Comparison of ENCODE assay signal across 16 cellular contexts in genomic region chr15:41922353-41922752, GRCh38.
"Had no signal": no experiment of that assay in that cellular context is flagged by ENCODE, and none has a peak within 500 bp of the region (broad histone marks: within the 10 kb centered on the region; RNA-seq: fewer than 3 reads in every experiment).

No MANE protein-coding gene starts in this region.

- H3K4me3 Mint-ChIP-seq: activated CD4-positive, alpha-beta T cell treated with anti-CD3 and anti-CD28 coated beads, Interleukin-2, amount 10 ng/mL, durations not matched to agents 7 days and 5 days; activated naive CD4-positive, alpha-beta T cell treated with anti-CD3 and anti-CD28 coated beads, Interleukin-2, amount 10 ng/mL, durations not matched to agents 7 days and 5 days; nephron progenitor cell; T-helper 1 cell treated with Interleukin-12 subunit alpha and Interleukin-12 subunit beta and Interleukin-4 antibody, amounts not matched to agents 30 μg/mL and 1 μg/mL, for 36 hours had no signal

- H3K9me3 Mint-ChIP-seq: activated CD4-positive, alpha-beta T cell treated with anti-CD3 and anti-CD28 coated beads, Interleukin-2, amount 10 ng/mL, durations not matched to agents 7 days and 5 days; activated naive CD4-positive, alpha-beta T cell treated with anti-CD3 and anti-CD28 coated beads, Interleukin-2, amount 10 ng/mL, durations not matched to agents 7 days and 5 days; activated T-helper 2 cell treated with anti-CD3 and anti-CD28 coated beads, Interferon-gamma antibody, Interleukin-2, Interleukin-4, amounts not matched to agents 10 μg/mL and 5 μg/mL and 100 μg/mL, durations not matched to agents 14 hours and 24 hours and 36 hours; nephron progenitor cell; T-helper 1 cell treated with Interleukin-12 subunit alpha and Interleukin-12 subunit beta and Interleukin-4 antibody, amounts not matched to agents 30 μg/mL and 1 μg/mL, for 36 hours; type B pancreatic cell had no signal

- H3K27me3 Mint-ChIP-seq: activated CD4-positive, alpha-beta T cell treated with anti-CD3 and anti-CD28 coated beads, Interleukin-2, amount 10 ng/mL, durations not matched to agents 7 days and 5 days; activated naive CD4-positive, alpha-beta T cell treated with anti-CD3 and anti-CD28 coated beads, Interleukin-2, amount 10 ng/mL, durations not matched to agents 7 days and 5 days; type B pancreatic cell had no signal

- H3K27ac Mint-ChIP-seq: activated naive CD4-positive, alpha-beta T cell treated with anti-CD3 and anti-CD28 coated beads, Interleukin-2, amount 10 ng/mL, durations not matched to agents 7 days and 5 days; activated T-helper 2 cell treated with anti-CD3 and anti-CD28 coated beads, Interferon-gamma antibody, Interleukin-2, Interleukin-4, amounts not matched to agents 10 μg/mL and 5 μg/mL and 100 μg/mL, durations not matched to agents 14 hours and 24 hours and 36 hours; T-helper 1 cell treated with Interleukin-12 subunit alpha and Interleukin-12 subunit beta and Interleukin-4 antibody, amounts not matched to agents 30 μg/mL and 1 μg/mL, for 36 hours had no signal

- FAIRE-seq: small intestine had no signal

- DNase-seq: activated CD4-positive, alpha-beta T cell treated with anti-CD3 and anti-CD28 coated beads, Interleukin-2, amount 10 ng/mL, durations not matched to agents 7 days and 5 days; activated CD4-positive, CD25-positive, alpha-beta regulatory T cell; activated CD8-positive, alpha-beta memory T cell treated with anti-CD3 and anti-CD28 coated beads for 24 hours; activated naive CD4-positive, alpha-beta T cell treated with anti-CD3 and anti-CD28 coated beads, Interleukin-2, amount 10 ng/mL, durations not matched to agents 7 days and 5 days; activated T-cell treated with anti-CD3 and anti-CD28 coated beads for 4 hours; central memory CD4-positive, alpha-beta T cell; cortex of kidney; effector memory CD4-positive, alpha-beta T cell; erythroblast; hypothalamus; nephron progenitor cell; substantia nigra had no signal
